Comparison of ENCODE assay signal across 25 cellular contexts in genomic region chr12:117830471-117830870, GRCh38.
"Had no signal": no experiment of that assay in that cellular context is flagged by ENCODE, and none has a peak within 500 bp of the region (broad histone marks: within the 10 kb centered on the region; RNA-seq: fewer than 3 reads in every experiment).

No MANE protein-coding gene starts in this region.

- H3K9me3 ChIP-seq: colonic mucosa, right lobe of liver had no signal

- DNase-seq: activated CD4-positive, alpha-beta memory T cell treated with anti-CD3 and anti-CD28 coated beads, Interleukin-2, amount 10 ng/mL, durations not matched to agents 7 days and 5 days; activated CD4-positive, alpha-beta T cell treated with anti-CD3 and anti-CD28 coated beads, Interleukin-2, amount 10 ng/mL, durations not matched to agents 24 days and 14 days; activated effector memory CD4-positive, alpha-beta T cell treated with anti-CD3 and anti-CD28 coated beads, Interleukin-2, amount 50 U/mL, for 16 hours; activated naive CD4-positive, alpha-beta T cell treated with anti-CD3 and anti-CD28 coated beads, Interleukin-2, amount 10 ng/mL, durations not matched to agents 7 days and 5 days; activated T-cell treated with anti-CD3 and anti-CD28 coated beads for 4 hours; amygdala; colonic mucosa; dorsolateral prefrontal cortex; effector memory CD8-positive, alpha-beta T cell; gastrocnemius medialis; hypothalamus; left cardiac atrium; naive B cell; occipital lobe; posterior cingulate gyrus; right lobe of liver; spleen; stimulated activated CD4-positive, alpha-beta T cell treated with anti-CD3 and anti-CD28 coated beads, Interleukin-4, amount 100 ng/mL, for 1 hour; stimulated activated naive CD8-positive, alpha-beta T cell treated with anti-CD3 and anti-CD28 coated beads, Interleukin-15, Interleukin-2, amounts not matched to agents 100 U/mL and 50 U/mL, for 24 hours had no signal

- H3K27me3 Mint-ChIP-seq: activated CD4-positive, alpha-beta memory T cell treated with anti-CD3 and anti-CD28 coated beads, Interleukin-2, amount 10 ng/mL, durations not matched to agents 7 days and 5 days; activated CD4-positive, alpha-beta T cell treated with anti-CD3 and anti-CD28 coated beads, Interleukin-2, amount 10 ng/mL, durations not matched to agents 24 days and 14 days; memory B cell had no signal

- H3K4me1 Mint-ChIP-seq: activated CD4-positive, alpha-beta memory T cell treated with anti-CD3 and anti-CD28 coated beads, Interleukin-2, amount 10 ng/mL, durations not matched to agents 7 days and 5 days; activated CD4-positive, alpha-beta T cell treated with anti-CD3 and anti-CD28 coated beads, Interleukin-2, amount 10 ng/mL, durations not matched to agents 24 days and 14 days; activated naive CD4-positive, alpha-beta T cell treated with anti-CD3 and anti-CD28 coated beads, Interleukin-2, amount 10 ng/mL, durations not matched to agents 7 days and 5 days; memory B cell; naive B cell had no signal

- H3K4me3 ChIP-seq: colonic mucosa, dorsolateral prefrontal cortex, gastrocnemius medialis, right lobe of liver, spleen, tibial nerve had no signal

- H3K4me3 Mint-ChIP-seq: activated CD4-positive, alpha-beta memory T cell treated with anti-CD3 and anti-CD28 coated beads, Interleukin-2, amount 10 ng/mL, durations not matched to agents 7 days and 5 days; activated CD4-positive, alpha-beta T cell treated with anti-CD3 and anti-CD28 coated beads, Interleukin-2, amount 10 ng/mL, durations not matched to agents 24 days and 14 days; activated naive CD4-positive, alpha-beta T cell treated with anti-CD3 and anti-CD28 coated beads, Interleukin-2, amount 10 ng/mL, durations not matched to agents 7 days and 5 days; effector memory CD8-positive, alpha-beta T cell; memory B cell; naive B cell; T-helper 2 cell treated with Interferon-gamma antibody and Interleukin-4, amounts not matched to agents 5 μg/mL and 100 μg/mL, for 36 hours had no signal

- H3K27ac ChIP-seq: colonic mucosa, dorsolateral prefrontal cortex, gastrocnemius medialis, right lobe of liver, spleen, tibial nerve, VCaP had no signal

- ATAC-seq: activated CD4-positive, CD25-positive, alpha-beta regulatory T cell treated with anti-CD3 and anti-CD28 coated beads, Interleukin-2, amount 50 U/mL, for 24 hours; effector memory CD8-positive, alpha-beta T cell; esophagus mucosa; gastrocnemius medialis; left cardiac atrium; right lobe of liver; stimulated activated naive CD8-positive, alpha-beta T cell treated with anti-CD3 and anti-CD28 coated beads, Interleukin-15, Interleukin-2, amounts not matched to agents 100 U/mL and 50 U/mL, for 24 hours had no signal

- H3K36me3 ChIP-seq: colonic mucosa, gastrocnemius medialis, right lobe of liver, spleen, tibial nerve had no signal

- H3K27ac Mint-ChIP-seq: activated CD4-positive, alpha-beta memory T cell treated with anti-CD3 and anti-CD28 coated beads, Interleukin-2, amount 10 ng/mL, durations not matched to agents 7 days and 5 days; activated CD4-positive, alpha-beta T cell treated with anti-CD3 and anti-CD28 coated beads, Interleukin-2, amount 10 ng/mL, durations not matched to agents 24 days and 14 days; activated naive CD4-positive, alpha-beta T cell treated with anti-CD3 and anti-CD28 coated beads, Interleukin-2, amount 10 ng/mL, durations not matched to agents 7 days and 5 days; effector memory CD8-positive, alpha-beta T cell; memory B cell; naive B cell; T-helper 2 cell treated with Interferon-gamma antibody and Interleukin-4, amounts not matched to agents 5 μg/mL and 100 μg/mL, for 36 hours had no signal

- H3K4me1 ChIP-seq: colonic mucosa, gastrocnemius medialis, right lobe of liver, spleen, tibial nerve had no signal

- H3K27me3 ChIP-seq: colonic mucosa, gastrocnemius medialis, right lobe of liver had no signal

- H3K36me3 Mint-ChIP-seq: activated naive CD4-positive, alpha-beta T cell treated with anti-CD3 and anti-CD28 coated beads, Interleukin-2, amount 10 ng/mL, durations not matched to agents 7 days and 5 days had no signal
